ENCODE assay signal across 17 cellular contexts in the genomic region with DNA sequence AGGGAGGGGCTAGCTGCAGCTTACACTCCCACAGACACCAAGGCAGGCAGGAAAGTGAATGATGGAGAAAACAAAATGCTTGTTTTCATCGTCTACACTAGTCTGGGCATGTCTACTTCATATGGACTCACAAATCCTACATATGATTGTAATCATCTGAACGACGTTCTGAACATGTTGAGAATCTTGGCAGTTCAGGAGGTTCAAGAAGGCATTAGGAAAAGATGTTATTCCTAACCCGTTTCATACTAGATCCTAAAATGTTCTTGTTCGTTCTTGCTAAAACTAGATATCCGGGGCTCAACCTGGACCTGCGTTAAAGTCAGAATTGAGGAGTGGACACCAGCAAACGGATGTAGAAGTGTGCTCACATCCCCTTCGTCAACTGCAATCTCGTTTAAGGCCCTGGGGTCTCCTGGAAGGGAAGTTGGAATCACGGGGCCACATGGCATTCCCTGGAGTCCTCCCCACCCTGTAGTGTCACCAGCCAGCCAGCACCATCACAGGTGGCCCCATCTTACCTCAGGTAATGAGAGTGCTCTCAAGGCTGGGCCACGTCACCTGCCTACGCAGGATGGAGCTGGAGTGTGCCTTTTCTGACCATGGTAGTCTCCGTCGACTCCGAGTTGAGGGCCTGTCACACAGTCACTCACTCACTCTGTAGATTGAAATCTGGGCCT.
"Had no signal": no experiment of that assay in that cellular context is flagged by ENCODE, and none has a peak within 500 bp of the region (broad histone marks: within the 10 kb centered on the region; RNA-seq: fewer than 3 reads in every experiment).

No MANE protein-coding gene starts in this region.

- H3K4me1 ChIP-seq: thyroid gland had no signal

- ATAC-seq: activated CD8-positive, alpha-beta T cell treated with anti-CD3 and anti-CD28 coated beads, Interleukin-2, amount 10 ng/mL, durations not matched to agents 7 days and 5 days; effector memory CD8-positive, alpha-beta T cell; gastroesophageal sphincter; mucosa of descending colon; naive thymus-derived CD8-positive, alpha-beta T cell had no signal

- H3K4me1 Mint-ChIP-seq: activated B cell treated with CpG ODN at 0.5 μM for 24 hours; activated CD4-positive, alpha-beta T cell treated with anti-CD3 and anti-CD28 coated beads, Interleukin-2, amount 10 ng/mL, durations not matched to agents 24 days and 14 days; activated naive CD8-positive, alpha-beta T cell treated with anti-CD3 and anti-CD28 coated beads, Interleukin-2, amount 10 ng/mL, durations not matched to agents 7 days and 5 days had no signal

- H3K4me3 ChIP-seq: gastroesophageal sphincter, heart right ventricle, lung, mucosa of descending colon, thyroid gland had no signal

- H3K9me3 ChIP-seq: gastroesophageal sphincter, heart right ventricle, mucosa of descending colon, thyroid gland had no signal

- DNase-seq: activated B cell treated with CpG ODN at 0.5 μM for 24 hours; activated CD4-positive, alpha-beta T cell treated with anti-CD3 and anti-CD28 coated beads, Interleukin-2, amount 10 ng/mL, durations not matched to agents 24 days and 14 days; activated CD8-positive, alpha-beta T cell treated with anti-CD3 and anti-CD28 coated beads, Interleukin-2, amount 10 ng/mL, durations not matched to agents 7 days and 5 days; activated naive CD4-positive, alpha-beta T cell; activated naive CD8-positive, alpha-beta T cell treated with anti-CD3 and anti-CD28 coated beads, Interleukin-2, amount 10 ng/mL, durations not matched to agents 7 days and 5 days; activated T-cell treated with anti-CD3 and anti-CD28 coated beads for 4 hours; dermis blood vessel endothelial cell; effector memory CD8-positive, alpha-beta T cell; heart right ventricle; mucosa of descending colon; naive thymus-derived CD8-positive, alpha-beta T cell; nucleus accumbens; stimulated activated CD4-positive, alpha-beta T cell treated with anti-CD3 and anti-CD28 coated beads, Interleukin-1b, Interleukin-23, amount 100 ng/mL, for 48 hours; thyroid gland had no signal

- H3K4me3 Mint-ChIP-seq: activated B cell treated with CpG ODN at 0.5 μM for 24 hours; activated CD4-positive, alpha-beta T cell treated with anti-CD3 and anti-CD28 coated beads, Interleukin-2, amount 10 ng/mL, durations not matched to agents 24 days and 14 days; activated CD8-positive, alpha-beta T cell treated with anti-CD3 and anti-CD28 coated beads, Interleukin-2, amount 10 ng/mL, durations not matched to agents 7 days and 5 days; activated naive CD8-positive, alpha-beta T cell treated with anti-CD3 and anti-CD28 coated beads, Interleukin-2, amount 10 ng/mL, durations not matched to agents 7 days and 5 days; effector memory CD8-positive, alpha-beta T cell; naive thymus-derived CD8-positive, alpha-beta T cell; T-helper 2 cell treated with Interferon-gamma antibody and Interleukin-4, amounts not matched to agents 5 μg/mL and 100 μg/mL, for 36 hours had no signal

- H3K27me3 ChIP-seq: gastroesophageal sphincter, heart right ventricle, thyroid gland had no signal

- H3K36me3 Mint-ChIP-seq: activated naive CD8-positive, alpha-beta T cell treated with anti-CD3 and anti-CD28 coated beads, Interleukin-2, amount 10 ng/mL, durations not matched to agents 7 days and 5 days; naive thymus-derived CD8-positive, alpha-beta T cell had no signal

- H3K36me3 ChIP-seq: thyroid gland had no signal

- H3K27me3 Mint-ChIP-seq: activated B cell treated with CpG ODN at 0.5 μM for 24 hours had no signal

- H3K9me3 Mint-ChIP-seq: activated B cell treated with CpG ODN at 0.5 μM for 24 hours; activated CD4-positive, alpha-beta T cell treated with anti-CD3 and anti-CD28 coated beads, Interleukin-2, amount 10 ng/mL, durations not matched to agents 24 days and 14 days; activated naive CD8-positive, alpha-beta T cell treated with anti-CD3 and anti-CD28 coated beads, Interleukin-2, amount 10 ng/mL, durations not matched to agents 7 days and 5 days; effector memory CD8-positive, alpha-beta T cell; naive thymus-derived CD8-positive, alpha-beta T cell; T-helper 2 cell treated with Interferon-gamma antibody and Interleukin-4, amounts not matched to agents 5 μg/mL and 100 μg/mL, for 36 hours had no signal

- H3K27ac ChIP-seq: gastroesophageal sphincter, heart right ventricle, thyroid gland had no signal

- H3K27ac Mint-ChIP-seq: activated B cell treated with CpG ODN at 0.5 μM for 24 hours; activated CD4-positive, alpha-beta T cell treated with anti-CD3 and anti-CD28 coated beads, Interleukin-2, amount 10 ng/mL, durations not matched to agents 24 days and 14 days; activated CD8-positive, alpha-beta T cell treated with anti-CD3 and anti-CD28 coated beads, Interleukin-2, amount 10 ng/mL, durations not matched to agents 7 days and 5 days; activated naive CD8-positive, alpha-beta T cell treated with anti-CD3 and anti-CD28 coated beads, Interleukin-2, amount 10 ng/mL, durations not matched to agents 7 days and 5 days; effector memory CD8-positive, alpha-beta T cell; naive thymus-derived CD8-positive, alpha-beta T cell; T-helper 2 cell treated with Interferon-gamma antibody and Interleukin-4, amounts not matched to agents 5 μg/mL and 100 μg/mL, for 36 hours had no signal
